ENCODE assay signal across 7 cellular contexts in the genomic region with DNA sequence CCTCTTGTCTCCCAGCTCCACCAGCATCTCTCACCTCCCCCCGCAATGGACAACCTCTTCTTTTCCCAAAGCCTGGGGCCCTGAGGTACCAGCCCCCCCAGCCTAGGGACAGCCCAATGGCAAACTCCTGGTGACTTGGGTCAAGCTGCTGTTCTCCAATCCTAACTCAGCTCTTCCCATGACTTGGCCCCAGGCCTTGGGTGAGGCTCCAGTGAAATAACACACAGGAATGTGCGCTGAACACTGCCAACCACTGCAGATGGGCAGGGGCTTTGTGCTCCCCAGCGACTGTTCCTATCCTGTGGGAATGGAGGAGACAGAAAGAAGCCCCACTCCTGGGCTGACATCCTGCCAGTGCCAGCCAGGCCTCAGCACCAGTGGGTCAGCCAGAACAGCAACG.
DNase-seq lines count a peak whose midpoint lies in the region; ATAC-seq and TF ChIP-seq lines count a peak whose summit lies in the region.
"Not testable (repeated sequence)": the region's sequence is repeated elsewhere in the genome, so short reads cannot be mapped to it uniquely, and the experiment has no call there.

No MANE protein-coding gene starts in this region.

- not testable (repeated sequence) for H3K9me3 ChIP-seq in PC-9 (ENCODE audit: insufficient read depth, low read depth); breast epithelium; left ventricle myocardium inferior (replicated peaks); mucosa of descending colon

- H3K4me1 ChIP-seq in PC-9 (replicated peaks; ENCODE audit: insufficient read depth) (peaks cover 13% of the 10 kb centered on the region; the same call in 1 of the 2 replicates), left ventricle myocardium inferior (peaks cover 17% of the 10 kb centered on the region), mucosa of descending colon (ENCODE audit: low read depth) (peaks cover 10% of the 10 kb centered on the region)
- H3K4me1 ChIP-seq in breast epithelium = not testable (repeated sequence)

- not testable (repeated sequence) for H4K20me1 ChIP-seq in PC-9 (ENCODE audit: insufficient read depth)

- not testable (repeated sequence) for H3K36me3 ChIP-seq in PC-9 (ENCODE audit: low read depth); breast epithelium; mucosa of descending colon (ENCODE audit: low read depth)
- H3K36me3 ChIP-seq in left ventricle myocardium inferior = peaks cover 41% of the 10 kb centered on the region

- H3K4me3 ChIP-seq in PC-9; breast epithelium; epithelial cell of esophagus (ENCODE audit: low read length); left ventricle myocardium inferior; mucosa of descending colon; skin epidermis: not testable (repeated sequence)

- not testable (repeated sequence) for BruUV-seq in PC-9 (replicated peaks; lab: Mats Ljungman, UMichigan)

- not testable (repeated sequence) for H3K27me3 ChIP-seq in PC-9 (ENCODE audit: insufficient read depth, low read depth); breast epithelium; left ventricle myocardium inferior (ENCODE audit: low read depth)

- DNase-seq in EL = peak; percentile 25
- DNase-seq in PC-9, left ventricle myocardium inferior: not testable (repeated sequence)
- DNase-seq in breast epithelium (ENCODE audit: low spot score in 2 of 2) = peak in 1 of 2 donors; percentile 47
- peak; percentile 29 for DNase-seq in epithelial cell of esophagus (ENCODE audit: low read depth)
- peak in 1 of 3 donors; percentile 33 for DNase-seq in mucosa of descending colon

- intact Hi-C loops in PC-9 (cut with micrococcal nuclease; ENCODE audit: unreplicated experiment); breast epithelium (cut with DNase I; ENCODE audit: low total_unique reads); left ventricle myocardium inferior (cut with micrococcal nuclease); mucosa of descending colon (cut with DNase I, micrococcal nuclease): not testable (repeated sequence)

- TF ChIP-seq POLR2A in breast epithelium (IDR thresholded peaks at IDR 0.05) = not testable (repeated sequence)

- ATAC-seq in mucosa of descending colon = peak; percentile 31

- not testable (repeated sequence) for H2AFZ ChIP-seq in PC-9

- not testable (repeated sequence) for H3K4me2 ChIP-seq in PC-9

- not testable (repeated sequence) for H3K79me2 ChIP-seq in PC-9 (ENCODE audit: low read depth)

- not testable (repeated sequence) for H3F3A ChIP-seq in PC-9 (ENCODE audit: insufficient read depth, low read depth)

- not testable (repeated sequence) for H3K9me2 ChIP-seq in PC-9 (ENCODE audit: insufficient read depth)

- H3K27ac ChIP-seq in PC-9 (peak overlapping the region; percentile 34; the same call in 1 of the 2 replicates), breast epithelium (peak overlapping the region; percentile 22 to 62), left ventricle myocardium inferior (replicated peaks) (peak overlapping the region; percentile 70), skin epidermis (peak overlapping the region in 17 of 21 experiments; percentile 22 to 79 (median 65))

- POLR2A ChIA-PET in PC-9 (lab: Charles Lee; ENCODE audit: unreplicated experiment) = not testable (repeated sequence)

- TF ChIP-seq CTCF in PC-9 (conservative IDR thresholded peaks at IDR 0.05); breast epithelium (IDR thresholded peaks at IDR 0.05); epithelial cell of esophagus (IDR thresholded peaks at IDR 0.05; ENCODE audit: insufficient read depth, low read depth, low read length, missing control alignments); left ventricle myocardium inferior (IDR thresholded peaks at IDR 0.05; ENCODE audit: borderline replicate concordance); mucosa of descending colon (IDR thresholded peaks at IDR 0.05): not testable (repeated sequence)

- CTCF ChIA-PET in PC-9 (lab: Charles Lee) = not testable (repeated sequence)
